Comparison of ENCODE assay signal across 10 cellular contexts in genomic region chr17:6523330-6523729, GRCh38. TPM values are rescaled to one million over a fixed set of nuclear protein-coding genes. Genes with fewer than 3 reads are reported as not detected.
A peak's percentile ranks its signal among the peaks of the same experiment; 100 is the strongest.
DNase-seq lines count a peak whose midpoint lies in the region; ATAC-seq and TF ChIP-seq lines count a peak whose summit lies in the region.
"Had no signal": no experiment of that assay in that cellular context is flagged by ENCODE, and none has a peak within 500 bp of the region (broad histone marks: within the 10 kb centered on the region; RNA-seq: fewer than 3 reads in every experiment).

No MANE protein-coding gene starts in this region.

- no peaks in the 10 kb centered on the region for H3K36me3 Mint-ChIP-seq in naive thymus-derived CD8-positive, alpha-beta T cell

- no TSS peak for BruUV-seq in PC-9 (replicated peaks; lab: Mats Ljungman, UMichigan)

- 67% methylated on average over 3 of the region's 3 CpGs for WGBS in esophagus muscularis mucosa

- CTCF ChIA-PET in PC-9 (lab: Charles Lee), result interaction anchor here (0.5 to 1.3 kb wide), 5 partner anchors 16 to 52 kb away, joined by 3 to 4 read pairs (median 3); no protein-coding TSS in a partner anchor

- no peaks in the 10 kb centered on the region for H3K4me1 Mint-ChIP-seq in naive thymus-derived CD8-positive, alpha-beta T cell

- H3K27ac Mint-ChIP-seq in naive thymus-derived CD8-positive, alpha-beta T cell, result no peak overlapping the region
- H3K27ac Mint-ChIP-seq: T-helper 1 cell treated with Interleukin-12 subunit alpha and Interleukin-12 subunit beta and Interleukin-4 antibody, amounts not matched to agents 30 μg/mL and 1 μg/mL, for 36 hours had no signal

- peaks cover 0 to 2% (median 0%) of the 10 kb centered on the region in 9 donors for H3K9me3 Mint-ChIP-seq in naive thymus-derived CD8-positive, alpha-beta T cell
- H3K9me3 Mint-ChIP-seq: T-helper 1 cell treated with Interleukin-12 subunit alpha and Interleukin-12 subunit beta and Interleukin-4 antibody, amounts not matched to agents 30 μg/mL and 1 μg/mL, for 36 hours had no signal

- H3K9me2 ChIP-seq in PC-9 (ENCODE audit: insufficient read depth), result no peaks in the 10 kb centered on the region

- H4K20me1 ChIP-seq in PC-9 (ENCODE audit: insufficient read depth), result no peaks in the 10 kb centered on the region

- no peak overlapping the region for H3K4me3 ChIP-seq in PC-9
- no peak overlapping the region for H3K4me3 ChIP-seq in esophagus muscularis mucosa
- H3K4me3 ChIP-seq in mucosa of descending colon, result no peak overlapping the region

- H3K27ac ChIP-seq in PC-9, result peak overlapping the region; percentile 74
- H3K27ac ChIP-seq in esophagus muscularis mucosa (replicated peaks in 1 of 4), result peak overlapping the region; percentile 57 to 72 (median 62)

- no peak for TF ChIP-seq POLR2A in esophagus muscularis mucosa (IDR thresholded peaks at IDR 0.05; ENCODE audit: low read depth)

- DNase-seq in ELF-1 (ENCODE audit: low read depth, low spot score) (peak; percentile 53), PC-9 (peak; percentile 85 to 91), esophagus muscularis mucosa (ENCODE audit: extremely low spot score) (no peak), mucosa of descending colon (no peak), NCI-H2171 (lab: John Stamatoyannopoulos, UW) (no peak)
- no peak for DNase-seq in naive thymus-derived CD8-positive, alpha-beta T cell
- DNase-seq in stimulated activated CD4-positive, alpha-beta T cell treated with anti-CD3 and anti-CD28 coated beads, Interleukin-1b, Interleukin-23, amount 100 ng/mL, for 48 hours, result no peak
- DNase-seq: activated naive CD4-positive, alpha-beta T cell had no signal

- H3K27me3 Mint-ChIP-seq in naive thymus-derived CD8-positive, alpha-beta T cell, result peaks cover 0 to 7% (median 0%) of the 10 kb centered on the region in 5 donors

- H2AFZ ChIP-seq in PC-9, result no peak overlapping the region

- intact Hi-C loops in PC-9 (cut with micrococcal nuclease; ENCODE audit: unreplicated experiment), result loop anchor here (1.0 to 5.0 kb wide), 3 partner anchors 16 to 51 kb away; no protein-coding TSS in a partner anchor
- intact Hi-C loops in esophagus muscularis mucosa (cut with DNase I), result no loop called here
- intact Hi-C loops in mucosa of descending colon (cut with DNase I, micrococcal nuclease), result no loop called here

- peaks cover 41% of the 10 kb centered on the region for H3K4me1 ChIP-seq in PC-9 (replicated peaks; ENCODE audit: insufficient read depth)
- H3K4me1 ChIP-seq in esophagus muscularis mucosa, result peaks cover 0 to 11% (median 10%) of the 10 kb centered on the region in 4 donors
- no peaks in the 10 kb centered on the region for H3K4me1 ChIP-seq in mucosa of descending colon (ENCODE audit: low read depth)

- H3K9me3 ChIP-seq in PC-9 (ENCODE audit: insufficient read depth, low read depth) (no peaks in the 10 kb centered on the region), esophagus muscularis mucosa (no peaks in the 10 kb centered on the region), mucosa of descending colon (no peaks in the 10 kb centered on the region)

- H3K79me2 ChIP-seq in PC-9 (ENCODE audit: low read depth), result no peaks in the 10 kb centered on the region

- ATAC-seq in mucosa of descending colon (peak; percentile 63), HG02884 (IDR thresholded peaks at IDR 0.05; ENCODE audit: unreplicated experiment) (no peak)
- ATAC-seq in naive thymus-derived CD8-positive, alpha-beta T cell, result no peak

- POLR2A ChIA-PET in PC-9 (lab: Charles Lee; ENCODE audit: unreplicated experiment), result interaction anchor here (0.8 kb wide), 1 partner anchor 29 kb away, joined by 4 read pairs; no protein-coding TSS in a partner anchor
- POLR2A ChIA-PET in naive thymus-derived CD8-positive, alpha-beta T cell (lab: Charles Lee), result no interaction called here

- no peaks in the 10 kb centered on the region for H3K27me3 ChIP-seq in PC-9 (ENCODE audit: insufficient read depth, low read depth)
- H3K27me3 ChIP-seq in esophagus muscularis mucosa, result no peaks in the 10 kb centered on the region

- H3K36me3 ChIP-seq in PC-9 (ENCODE audit: low read depth), result no peaks in the 10 kb centered on the region
- peaks cover 0 to 30% (median 3%) of the 10 kb centered on the region in 4 donors for H3K36me3 ChIP-seq in esophagus muscularis mucosa
- H3K36me3 ChIP-seq in mucosa of descending colon (ENCODE audit: low read depth), result no peaks in the 10 kb centered on the region

- H3F3A ChIP-seq in PC-9 (ENCODE audit: insufficient read depth, low read depth), result peaks cover 29% of the 10 kb centered on the region

- H3K4me2 ChIP-seq in PC-9, result peak overlapping the region; percentile 62

- no peak overlapping the region for H3K4me3 Mint-ChIP-seq in naive thymus-derived CD8-positive, alpha-beta T cell
- H3K4me3 Mint-ChIP-seq: T-helper 1 cell treated with Interleukin-12 subunit alpha and Interleukin-12 subunit beta and Interleukin-4 antibody, amounts not matched to agents 30 μg/mL and 1 μg/mL, for 36 hours had no signal

- no peak for TF ChIP-seq CTCF in PC-9 (conservative IDR thresholded peaks at IDR 0.05)
- no peak for TF ChIP-seq CTCF in esophagus muscularis mucosa (IDR thresholded peaks at IDR 0.05)
- TF ChIP-seq CTCF in mucosa of descending colon (IDR thresholded peaks at IDR 0.05), result no peak

- TF ChIP-seq EP300 in esophagus muscularis mucosa (IDR thresholded peaks at IDR 0.05), result no peak

RNA-seq across cellular contexts. Expression of gene PITPNM3, which starts 33.0 kb away (rescaled TPM):
- total RNA-seq in PC-9 (2021) (16.9 and 17.3 TPM in 2 replicates), esophagus muscularis mucosa (10 to 100 TPM; 46.5 to 93.2 (median 68.9) TPM), mucosa of descending colon (10 to 100 TPM; 12.2 to 15.9 (median 15.6) TPM)
- total RNA-seq in naive thymus-derived CD8-positive, alpha-beta T cell, result under 1 TPM; 0.44 to 0.74 TPM
- polyA plus RNA-seq in naive thymus-derived CD8-positive, alpha-beta T cell, result not detected

Comparison
In these comparisons a context has a peak if more than half of its experiments do, and no peak if none do; other contexts are left out.
1. DNase-seq: peak in ELF-1 (single experiment) and PC-9 (2 of 2); none in esophagus muscularis mucosa (single experiment), mucosa of descending colon (0 of 3), naive thymus-derived CD8-positive, alpha-beta T cell (0 of 10), stimulated activated CD4-positive, alpha-beta T cell treated with anti-CD3 and anti-CD28 coated beads, Interleukin-1b, Interleukin-23, amount 100 ng/mL, for 48 hours (single experiment) and NCI-H2171 (single experiment).
2. RNA of gene PITPNM3, which starts 33.0 kb away (total RNA-seq): 46.5 to 93.2 TPM in esophagus muscularis mucosa, 16.9 to 17.3 TPM in PC-9 and 12.2 to 15.9 TPM in mucosa of descending colon; 0.44 to 0.74 TPM in naive thymus-derived CD8-positive, alpha-beta T cell; every median in the first group is over 4 times any median in the second.